In genomic region chr21:31675332-31675731, GRCh38 we compare ENCODE assay signal across 34 cellular contexts.
"Had no signal": no experiment of that assay in that cellular context is flagged by ENCODE, and none has a peak within 500 bp of the region (broad histone marks: within the 10 kb centered on the region; RNA-seq: fewer than 3 reads in every experiment).

No MANE protein-coding gene starts in this region.

- H3K27ac Mint-ChIP-seq: activated B cell treated with CpG ODN at 0.5 μM for 24 hours; activated CD8-positive, alpha-beta T cell treated with anti-CD3 and anti-CD28 coated beads for 36 hours; activated naive CD4-positive, alpha-beta T cell treated with anti-CD3 and anti-CD28 coated beads for 36 hours; activated naive CD4-positive, alpha-beta T cell treated with anti-CD3 and anti-CD28 coated beads, Interleukin-2, amount 50 U/mL, for 24 hours; activated naive CD8-positive, alpha-beta T cell treated with anti-CD3 and anti-CD28 coated beads for 36 hours; activated naive CD8-positive, alpha-beta T cell treated with anti-CD3 and anti-CD28 coated beads, Interleukin-2, amount 50 U/mL, for 24 hours; activated T-helper 1 cell treated with anti-CD3 and anti-CD28 coated beads, Interleukin-12 subunit alpha, Interleukin-12 subunit beta, Interleukin-2, Interleukin-4 antibody, amounts not matched to agents 30 ng/mL and 10 ng/mL and 1 ng/mL, durations not matched to agents 14 hours and 24 hours and 36 hours; activated T-helper 2 cell treated with anti-CD3 and anti-CD28 coated beads, Interferon-gamma antibody, Interleukin-2, Interleukin-4, amounts not matched to agents 10 μg/mL and 5 μg/mL and 100 μg/mL, durations not matched to agents 14 hours and 24 hours and 36 hours; brain had no signal

- FAIRE-seq: endometrium, endothelial cell of umbilical vein had no signal

- H3K27me3 ChIP-seq: adrenal gland, ascending aorta, breast epithelium, cardiac muscle cell, colonic mucosa, esophagus squamous epithelium, gastroesophageal sphincter, heart right ventricle had no signal

- H3K4me1 Mint-ChIP-seq: brain had no signal

- H3K27ac ChIP-seq: adrenal gland, ascending aorta, breast epithelium, cardiac muscle cell, colonic mucosa, epithelial cell of prostate, esophagus squamous epithelium, gastroesophageal sphincter, heart right ventricle, WERI-Rb-1 had no signal

- H3K9me3 Mint-ChIP-seq: activated B cell treated with CpG ODN at 0.5 μM for 24 hours; activated CD8-positive, alpha-beta T cell treated with anti-CD3 and anti-CD28 coated beads for 36 hours; activated naive CD4-positive, alpha-beta T cell treated with anti-CD3 and anti-CD28 coated beads for 36 hours; activated naive CD4-positive, alpha-beta T cell treated with anti-CD3 and anti-CD28 coated beads, Interleukin-2, amount 50 U/mL, for 24 hours; activated naive CD8-positive, alpha-beta T cell treated with anti-CD3 and anti-CD28 coated beads for 36 hours; activated naive CD8-positive, alpha-beta T cell treated with anti-CD3 and anti-CD28 coated beads, Interleukin-2, amount 50 U/mL, for 24 hours; activated T-helper 1 cell treated with anti-CD3 and anti-CD28 coated beads, Interleukin-12 subunit alpha, Interleukin-12 subunit beta, Interleukin-2, Interleukin-4 antibody, amounts not matched to agents 30 ng/mL and 10 ng/mL and 1 ng/mL, durations not matched to agents 14 hours and 24 hours and 36 hours; activated T-helper 2 cell treated with anti-CD3 and anti-CD28 coated beads, Interferon-gamma antibody, Interleukin-2, Interleukin-4, amounts not matched to agents 10 μg/mL and 5 μg/mL and 100 μg/mL, durations not matched to agents 14 hours and 24 hours and 36 hours; brain had no signal

- DNase-seq: activated B cell treated with CpG ODN at 0.5 μM for 24 hours; activated CD4-positive, alpha-beta T cell treated with anti-CD3 and anti-CD28 coated beads for 48 hours; activated CD4-positive, alpha-beta T cell treated with anti-CD3 and anti-CD28 coated beads, Interleukin-2, amount 50 U/mL, for 1 hour; activated CD4-positive, alpha-beta T cell treated with anti-CD3 and anti-CD28 coated beads, Interleukin-2, amount 50 U/mL, for 48 hours; activated CD8-positive, alpha-beta memory T cell treated with anti-CD3 and anti-CD28 coated beads for 24 hours; activated CD8-positive, alpha-beta T cell treated with anti-CD3 and anti-CD28 coated beads for 36 hours; activated effector memory CD4-positive, alpha-beta T cell treated with anti-CD3 and anti-CD28 coated beads, Interleukin-2, amount 50 U/mL, for 16 hours; activated naive CD4-positive, alpha-beta T cell treated with anti-CD3 and anti-CD28 coated beads for 36 hours; activated naive CD8-positive, alpha-beta T cell treated with anti-CD3 and anti-CD28 coated beads for 36 hours; activated naive CD8-positive, alpha-beta T cell treated with anti-CD3 and anti-CD28 coated beads, Interleukin-2, amount 50 U/mL, for 24 hours; activated T-cell treated with anti-CD3 and anti-CD28 coated beads, Interleukin-2, amount 50 U/mL, for 48 hours; adrenal gland; central memory CD4-positive, alpha-beta T cell; cerebellar nuclear complex; colonic mucosa; effector CD8-positive, alpha-beta T cell; esophagus squamous epithelium; foreskin melanocyte; heart right ventricle; T-helper 2 cell; T1000; WERI-Rb-1 had no signal

- H3K27me3 Mint-ChIP-seq: activated B cell treated with CpG ODN at 0.5 μM for 24 hours; activated CD8-positive, alpha-beta T cell treated with anti-CD3 and anti-CD28 coated beads for 36 hours; activated naive CD4-positive, alpha-beta T cell treated with anti-CD3 and anti-CD28 coated beads, Interleukin-2, amount 50 U/mL, for 24 hours; activated naive CD8-positive, alpha-beta T cell treated with anti-CD3 and anti-CD28 coated beads for 36 hours; activated naive CD8-positive, alpha-beta T cell treated with anti-CD3 and anti-CD28 coated beads, Interleukin-2, amount 50 U/mL, for 24 hours; brain had no signal

- H3K9me3 ChIP-seq: adrenal gland, ascending aorta, breast epithelium, colonic mucosa, esophagus squamous epithelium, gastroesophageal sphincter, heart right ventricle had no signal

- H3K36me3 ChIP-seq: breast epithelium, colonic mucosa had no signal

- H3K4me3 ChIP-seq: adrenal gland, ascending aorta, breast epithelium, cardiac muscle cell, colonic mucosa, esophagus squamous epithelium, gastroesophageal sphincter, heart right ventricle had no signal

- H3K4me3 Mint-ChIP-seq: activated B cell treated with CpG ODN at 0.5 μM for 24 hours; activated CD8-positive, alpha-beta T cell treated with anti-CD3 and anti-CD28 coated beads for 36 hours; activated naive CD4-positive, alpha-beta T cell treated with anti-CD3 and anti-CD28 coated beads for 36 hours; activated naive CD4-positive, alpha-beta T cell treated with anti-CD3 and anti-CD28 coated beads, Interleukin-2, amount 50 U/mL, for 24 hours; activated naive CD8-positive, alpha-beta T cell treated with anti-CD3 and anti-CD28 coated beads for 36 hours; activated naive CD8-positive, alpha-beta T cell treated with anti-CD3 and anti-CD28 coated beads, Interleukin-2, amount 50 U/mL, for 24 hours; activated T-helper 1 cell treated with anti-CD3 and anti-CD28 coated beads, Interleukin-12 subunit alpha, Interleukin-12 subunit beta, Interleukin-2, Interleukin-4 antibody, amounts not matched to agents 30 ng/mL and 10 ng/mL and 1 ng/mL, durations not matched to agents 14 hours and 24 hours and 36 hours; brain had no signal

- ATAC-seq: activated CD4-positive, CD25-positive, alpha-beta regulatory T cell treated with anti-CD3 and anti-CD28 coated beads, Interleukin-2, amount 50 U/mL, for 24 hours; activated naive CD8-positive, alpha-beta T cell treated with anti-CD3 and anti-CD28 coated beads, Interleukin-2, amount 50 U/mL, for 24 hours; gastroesophageal sphincter; heart right ventricle had no signal

- H3K4me1 ChIP-seq: ascending aorta, breast epithelium, esophagus squamous epithelium, heart right ventricle had no signal
